In genomic region chr1:150293433-150294253, GRCh38 we compare ENCODE assay signal across 8 cellular contexts. TPM values are rescaled to one million over a fixed set of nuclear protein-coding genes. Genes with fewer than 3 reads are reported as not detected.
DNase-seq lines count a peak whose midpoint lies in the region; ATAC-seq, FAIRE-seq and TF ChIP-seq lines count a peak whose summit lies in the region.

TSS of gene MRPS21 (plus strand) at chr1:150293861. CDS start at chr1:150294367, 506 bp downstream.

- dilution Hi-C loops in IMR-90 (cut with HindIII; ENCODE audit: low sequenced_read_pairs, unreplicated experiment) (no loop called here), endothelial cell of umbilical vein (cut with MboI; ENCODE audit: extremely low pct_ligation_motif_present, low sequenced_read_pairs) (no loop called here)

- H3K9me3 ChIP-seq in IMR-90 (ENCODE audit: control insufficient read depth, insufficient read depth, low read length) (no peaks in the 10 kb centered on the region), OCI-LY7 (ENCODE audit: low read length) (no peaks in the 10 kb centered on the region), endothelial cell of umbilical vein (replicated peaks; ENCODE audit: control insufficient read depth, insufficient read depth, low read length) (no peaks in the 10 kb centered on the region)

- H3K27ac ChIP-seq in IMR-90 (ENCODE audit: insufficient read depth, low read length) (peak within 1 kb of the TSS; percentile 72), OCI-LY7 (ENCODE audit: low read depth, low read length, poor library complexity, severe bottlenecking) (peak within 1 kb of the TSS; percentile 43), endothelial cell of umbilical vein (ENCODE audit: insufficient read depth, low read depth, low read length) (peak within 1 kb of the TSS; percentile 81)

- H3K18ac ChIP-seq in IMR-90 (ENCODE audit: low read depth, low read length) = peak within 1 kb of the TSS; percentile 76

- H3K4me3 ChIP-seq in IMR-90 (ENCODE audit: insufficient read depth, low read depth, low read length) = peak within 1 kb of the TSS; percentile 86
- H3K4me3 ChIP-seq in OCI-LY7 (ENCODE audit: low read depth, low read length, poor library complexity, severe bottlenecking) = peak within 1 kb of the TSS; percentile 97
- peak within 1 kb of the TSS; percentile 25 to 90 (median 54) for H3K4me3 ChIP-seq in endothelial cell of umbilical vein (replicated peaks in 1 of 3; ENCODE audit: insufficient read depth in 1 of 3, low read depth in 1 of 3, low read length in 3 of 3)

- H3K23ac ChIP-seq in IMR-90 (ENCODE audit: low read depth, low read length) = peak within 1 kb of the TSS; percentile 89

- H2BK15ac ChIP-seq in IMR-90 (ENCODE audit: low read depth, low read length) = peak within 1 kb of the TSS; percentile 2; the same call in 1 of the 3 replicates

- H3K4me2 ChIP-seq in IMR-90 (ENCODE audit: low read depth, low read length) (peak within 1 kb of the TSS; percentile 98), OCI-LY7 (ENCODE audit: low read length) (peak within 1 kb of the TSS; percentile 78), endothelial cell of umbilical vein (ENCODE audit: insufficient read depth, low read length) (peak within 1 kb of the TSS; percentile 96)

- peak within 1 kb of the TSS; percentile 30; the same call in 1 of the 2 replicates for H2BK20ac ChIP-seq in IMR-90 (ENCODE audit: low read depth, low read length)

- DNase-seq in D721Med (ENCODE audit: insufficient read length, low spot score) = peak; percentile 61
- DNase-seq in IMR-90 = peak; percentile 89
- peak; percentile 92 for DNase-seq in OCI-LY7 (ENCODE audit: low spot score)
- DNase-seq in activated CD8-positive, alpha-beta memory T cell treated with anti-CD3 and anti-CD28 coated beads, Interleukin-2, amount 50 U/mL, for 48 hours = peak; percentile 91
- DNase-seq in endothelial cell of umbilical vein (ENCODE audit: low read depth, low spot score) = peak; percentile 94
- DNase-seq in midbrain (lab: John Stamatoyannopoulos, UW) = peak; percentile 93
- peak; percentile 65 to 66 for DNase-seq in stimulated activated CD8-positive, alpha-beta memory T cell treated with anti-CD3 and anti-CD28 coated beads, Interleukin-2, amount 100 ng/mL, for 1 hour (ENCODE audit: low read depth in 2 of 2)

- peak within 1 kb of the TSS; percentile 80 for H2BK5ac ChIP-seq in IMR-90 (ENCODE audit: low read depth, low read length, poor library complexity, severe bottlenecking)

- H3K9ac ChIP-seq in IMR-90 (ENCODE audit: low read depth, low read length) (peak within 1 kb of the TSS; percentile 94), endothelial cell of umbilical vein (replicated peaks; ENCODE audit: extremely low read depth, insufficient read depth, low read length) (peak within 1 kb of the TSS; percentile 95)

- H3K79me2 ChIP-seq in OCI-LY7 (ENCODE audit: insufficient read depth, low read depth, low read length) (peaks cover 23% of the 10 kb centered on the region), endothelial cell of umbilical vein (ENCODE audit: control insufficient read depth, insufficient read depth, low read length) (peaks cover 21% of the 10 kb centered on the region)

- H2AK9ac ChIP-seq in IMR-90 (replicated peaks; ENCODE audit: low read depth, low read length, poor library complexity) = peak within 1 kb of the TSS; percentile 94

- intact Hi-C loops in IMR-90 (cut with micrococcal nuclease) (no loop called here), OCI-LY7 (cut with micrococcal nuclease; ENCODE audit: unreplicated experiment) (loop anchor here (1.0 kb wide), 1 partner anchor 24 kb away; the partner anchor contains the start of gene APH1A), endothelial cell of umbilical vein (cut with micrococcal nuclease) (loop anchor here (1.0 kb wide), 3 partner anchors 12 to 28 kb away; partner anchors contain the start of genes APH1A and PRPF3)

- TF ChIP-seq POLR2A in IMR-90 (IDR thresholded peaks at IDR 0.05; ENCODE audit: low read depth, low read length) (peak; percentile 87), endothelial cell of umbilical vein (IDR thresholded peaks at IDR 0.05; ENCODE audit: low read depth, low read length) (peak; percentile 94)

- H4K5ac ChIP-seq in IMR-90 (ENCODE audit: low read depth, low read length) = peak within 1 kb of the TSS; percentile 100

- TF ChIP-seq CTCF in D721Med (IDR thresholded peaks at IDR 0.05; ENCODE audit: insufficient read depth, missing control alignments) (no peak), IMR-90 (conservative IDR thresholded peaks at IDR 0.05; ENCODE audit: low read depth, low read length) (no peak), OCI-LY7 (conservative IDR thresholded peaks at IDR 0.05; ENCODE audit: low read length) (no peak), endothelial cell of umbilical vein (IDR thresholded peaks at IDR 0.05; ENCODE audit: extremely low read depth in 1 of 2, insufficient read depth in 1 of 2, low read depth in 1 of 2, low read length in 2 of 2) (no peak)

- H3K4ac ChIP-seq in IMR-90 (ENCODE audit: low read depth, low read length) = peak within 1 kb of the TSS; percentile 87

- peak within 1 kb of the TSS; percentile 96 for H2AFZ ChIP-seq in IMR-90 (replicated peaks; ENCODE audit: low read length, poor library complexity)
- H2AFZ ChIP-seq in OCI-LY7 (ENCODE audit: low read length) = peak within 1 kb of the TSS; percentile 89
- H2AFZ ChIP-seq in endothelial cell of umbilical vein (ENCODE audit: low read depth, low read length) = peak within 1 kb of the TSS; percentile 75

- CTCF ChIA-PET in IMR-90 (lab: Yijun Ruan, JAX) = no interaction called here
- CTCF ChIA-PET in OCI-LY7 (lab: Charles Lee; ENCODE audit: unreplicated experiment) = no interaction called here
- CTCF ChIA-PET in endothelial cell of umbilical vein (lab: Charles Lee) = no interaction called here

- peaks cover 4% of the 10 kb centered on the region for H3K9me1 ChIP-seq in IMR-90 (ENCODE audit: insufficient read depth, low read length)
- no peaks in the 10 kb centered on the region for H3K9me1 ChIP-seq in endothelial cell of umbilical vein (replicated peaks; ENCODE audit: control insufficient read depth, extremely low read depth, insufficient read depth, low read length)

- BruUV-seq in IMR-90 (replicated peaks; lab: Mats Ljungman, UMichigan) = TSS peak; percentile 86
- TSS peak; percentile 96 for BruUV-seq in OCI-LY7 (replicated peaks; lab: Mats Ljungman, UMichigan)
- BruUV-seq in endothelial cell of umbilical vein (replicated peaks; lab: Mats Ljungman, UMichigan) = TSS peak; percentile 96

- H3K4me1 ChIP-seq in IMR-90 (ENCODE audit: control insufficient read depth, insufficient read depth, low read length) = peaks cover 2% of the 10 kb centered on the region; the same call in 1 of the 2 replicates
- peaks cover 21% of the 10 kb centered on the region for H3K4me1 ChIP-seq in OCI-LY7 (ENCODE audit: insufficient read depth, low read length, poor library complexity, severe bottlenecking)
- H3K4me1 ChIP-seq in endothelial cell of umbilical vein (ENCODE audit: control insufficient read depth, extremely low read depth, insufficient read depth, low read length) = peaks cover 13% of the 10 kb centered on the region

- peaks cover 16 to 34% of the 10 kb centered on the region in 2 experiments for H3K79me1 ChIP-seq in IMR-90 (ENCODE audit: low read depth in 1 of 2, low read length in 2 of 2)

- H3K9me2 ChIP-seq in OCI-LY7 (ENCODE audit: insufficient read depth, low read length) = no peaks in the 10 kb centered on the region

- FAIRE-seq in D721Med (lab: Jason Lieb, UNC) (peak; percentile 95), endothelial cell of umbilical vein (lab: Jason Lieb, UNC) (peak; percentile 97)

- H3K56ac ChIP-seq in IMR-90 (ENCODE audit: extremely low read depth, insufficient read depth, low read length) = peak within 1 kb of the TSS; percentile 61

- no peak for TF ChIP-seq RAD21 in IMR-90 (IDR thresholded peaks at IDR 0.05; ENCODE audit: low read length)

- peak within 1 kb of the TSS; percentile 27; the same call in 1 of the 2 replicates for H2BK120ac ChIP-seq in IMR-90 (ENCODE audit: low read depth, low read length)

- peak; percentile 96 for ATAC-seq in GM21528 (IDR thresholded peaks at IDR 0.05; ENCODE audit: low FRiP score, unreplicated experiment)
- ATAC-seq in IMR-90 (ENCODE audit: low read depth) = peak; percentile 99

- peak within 1 kb of the TSS; percentile 85 to 99 for H4K8ac ChIP-seq in IMR-90 (ENCODE audit: low read depth in 2 of 2, low read length in 2 of 2)

- H3K27me3 ChIP-seq in IMR-90 (ENCODE audit: control insufficient read depth, insufficient read depth, low read length) (no peaks in the 10 kb centered on the region), endothelial cell of umbilical vein (ENCODE audit: control insufficient read depth in 2 of 2, insufficient read depth in 2 of 2, low read length in 2 of 2) (no peaks in the 10 kb centered on the region)

- peak within 1 kb of the TSS; percentile 97 for H3K14ac ChIP-seq in IMR-90 (replicated peaks; ENCODE audit: low read depth, low read length)

- WGBS in IMR-90 (ENCODE audit: extremely low coverage in 2 of 2, insufficient read length in 1 of 2), 2 experiments = 6% methylated on average over 16 of the region's 43 CpGs; no CpG with 5 or more reads in 1 of the 2 experiments

- in situ Hi-C loops in IMR-90 (cut with MboI; ENCODE audit: low sequenced_read_pairs) = no loop called here

- peak within 1 kb of the TSS; percentile 72 for H2AK5ac ChIP-seq in IMR-90 (ENCODE audit: low read depth, low read length)

- peaks cover 8% of the 10 kb centered on the region for H3K36me3 ChIP-seq in IMR-90 (ENCODE audit: control insufficient read depth, insufficient read depth, low read length)
- peaks cover 35% of the 10 kb centered on the region for H3K36me3 ChIP-seq in OCI-LY7 (ENCODE audit: insufficient read depth, low read length)
- no peaks in the 10 kb centered on the region for H3K36me3 ChIP-seq in endothelial cell of umbilical vein (ENCODE audit: control insufficient read depth in 2 of 2, extremely low read depth in 1 of 2, insufficient read depth in 2 of 2, low read length in 2 of 2)

- peak within 1 kb of the TSS; percentile 83 for H4K91ac ChIP-seq in IMR-90 (ENCODE audit: insufficient read depth, low read depth, low read length)

- H4K20me1 ChIP-seq in IMR-90 (ENCODE audit: insufficient read depth, low read length) (no peaks in the 10 kb centered on the region), OCI-LY7 (ENCODE audit: insufficient read depth, low read length) (no peaks in the 10 kb centered on the region), endothelial cell of umbilical vein (replicated peaks; ENCODE audit: control insufficient read depth, extremely low read depth, insufficient read depth, low read length) (no peaks in the 10 kb centered on the region)

- POLR2A ChIA-PET in IMR-90 (lab: Charles Lee; ENCODE audit: unreplicated experiment) (no interaction called here), OCI-LY7 (lab: Charles Lee) (no interaction called here), endothelial cell of umbilical vein (lab: Charles Lee) (no interaction called here)

RNA-seq across cellular contexts. Expression of gene MRPS21, which starts in this region (rescaled TPM):
- total RNA-seq in IMR-90 (2012; rRNA removed) (45.5 and 52.3 TPM in 2 replicates), OCI-LY7 (2022) (74.2 and 75.5 TPM in 2 replicates), endothelial cell of umbilical vein (73.0 and 76.7 TPM in 2 replicates)
- polyA plus RNA-seq in IMR-90 (2012; rRNA removed) (74.6 and 76.6 TPM in 2 replicates), endothelial cell of umbilical vein (54.8 and 63.1 TPM in 2 replicates)
- polyA plus RNA-seq in IMR-90 (2012; cell fraction: cytosol; rRNA removed) = 19.4 and 26.4 TPM in 2 replicates
- 22.7 and 143 TPM in 2 replicates for polyA plus RNA-seq in IMR-90 (2012; cell fraction: nucleus; rRNA removed; ENCODE audit: low replicate concordance)
- total RNA-seq in OCI-LY7 (2014; rRNA removed; shearing (Covaris generic)) = 64.8 and 80.0 TPM in 2 replicates
- 74.2 and 87.7 TPM in 2 replicates for polyA plus RNA-seq in endothelial cell of umbilical vein (2011; cell fraction: cytosol; rRNA removed)
- polyA plus RNA-seq in endothelial cell of umbilical vein (2011; cell fraction: nucleus; rRNA removed) = 82.9 and 101 TPM in 2 replicates
- polyA plus RNA-seq in endothelial cell of umbilical vein (2012) = 53.4 and 69.6 TPM in 2 replicates
- 26.7 and 30.4 TPM in 2 replicates for polyA minus RNA-seq in endothelial cell of umbilical vein
- 25.8 TPM for polyA minus RNA-seq in endothelial cell of umbilical vein (2011; cell fraction: cytosol; rRNA and poly(A)+ RNA removed)
- 19.3 and 20.1 TPM in 2 replicates for polyA minus RNA-seq in endothelial cell of umbilical vein (2011; cell fraction: nucleus; rRNA and poly(A)+ RNA removed)

Comparison
In these comparisons a context has a peak if more than half of its experiments do, and no peak if none do; other contexts are left out.
1. Peak in every context shown above with its lines: DNase-seq, ATAC-seq, H3K4me3 ChIP-seq and H3K27ac ChIP-seq.